Comparison of ENCODE assay signal across 1 cellular context in genomic region chr7:74403521-74404387, GRCh38.
TF ChIP-seq lines count a peak whose summit lies in the region.

No MANE protein-coding gene starts in this region.

TF ChIP-seq in K562, 482 proteins besides CTCF, POLR2A, EP300 and RAD21 (continued from another document):
- TF ChIP-seq THAP12 (CRISPR knock-in tag; IDR thresholded peaks at IDR 0.05): no peak
- TF ChIP-seq ZBTB12 (CRISPR knock-in tag; IDR thresholded peaks at IDR 0.05): no peak
- TF ChIP-seq SMARCA5 (IDR thresholded peaks at IDR 0.05): peak; percentile 77
- TF ChIP-seq, protein P1, sequence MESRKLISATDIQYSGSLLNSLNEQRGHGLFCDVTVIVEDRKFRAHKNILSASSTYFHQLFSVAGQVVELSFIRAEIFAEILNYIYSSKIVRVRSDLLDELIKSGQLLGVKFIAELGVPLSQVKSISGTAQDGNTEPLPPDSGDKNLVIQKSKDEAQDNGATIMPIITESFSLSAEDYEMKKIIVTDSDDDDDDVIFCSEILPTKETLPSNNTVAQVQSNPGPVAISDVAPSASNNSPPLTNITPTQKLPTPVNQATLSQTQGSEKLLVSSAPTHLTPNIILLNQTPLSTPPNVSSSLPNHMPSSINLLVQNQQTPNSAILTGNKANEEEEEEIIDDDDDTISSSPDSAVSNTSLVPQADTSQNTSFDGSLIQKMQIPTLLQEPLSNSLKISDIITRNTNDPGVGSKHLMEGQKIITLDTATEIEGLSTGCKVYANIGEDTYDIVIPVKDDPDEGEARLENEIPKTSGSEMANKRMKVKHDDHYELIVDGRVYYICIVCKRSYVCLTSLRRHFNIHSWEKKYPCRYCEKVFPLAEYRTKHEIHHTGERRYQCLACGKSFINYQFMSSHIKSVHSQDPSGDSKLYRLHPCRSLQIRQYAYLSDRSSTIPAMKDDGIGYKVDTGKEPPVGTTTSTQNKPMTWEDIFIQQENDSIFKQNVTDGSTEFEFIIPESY (CRISPR knock-in tag; IDR thresholded peaks at IDR 0.05): peak; percentile 92
- 0 out of 4 replicates have a peak, but pooled peaks of 1 of the 2 experiments have one; percentile 34 for TF ChIP-seq KDM1A (IDR thresholded peaks at IDR 0.05)
- TF ChIP-seq SRSF3 (IDR thresholded peaks at IDR 0.05; ENCODE audit: insufficient read depth, low read length): no peak
- TF ChIP-seq NFYB (IDR thresholded peaks at IDR 0.05; ENCODE audit: extremely low read depth, insufficient read length): no peak
- TF ChIP-seq CEBPB (tag; IDR thresholded peaks at IDR 0.05): no peak
- no peak for TF ChIP-seq ARID2 (IDR thresholded peaks at IDR 0.05)
- TF ChIP-seq ETS1 (conservative IDR thresholded peaks at IDR 0.05; ENCODE audit: control insufficient read depth, low read depth, low read length): no peak
